Comparison of ENCODE assay signal across 19 cellular contexts in the genomic region with DNA sequence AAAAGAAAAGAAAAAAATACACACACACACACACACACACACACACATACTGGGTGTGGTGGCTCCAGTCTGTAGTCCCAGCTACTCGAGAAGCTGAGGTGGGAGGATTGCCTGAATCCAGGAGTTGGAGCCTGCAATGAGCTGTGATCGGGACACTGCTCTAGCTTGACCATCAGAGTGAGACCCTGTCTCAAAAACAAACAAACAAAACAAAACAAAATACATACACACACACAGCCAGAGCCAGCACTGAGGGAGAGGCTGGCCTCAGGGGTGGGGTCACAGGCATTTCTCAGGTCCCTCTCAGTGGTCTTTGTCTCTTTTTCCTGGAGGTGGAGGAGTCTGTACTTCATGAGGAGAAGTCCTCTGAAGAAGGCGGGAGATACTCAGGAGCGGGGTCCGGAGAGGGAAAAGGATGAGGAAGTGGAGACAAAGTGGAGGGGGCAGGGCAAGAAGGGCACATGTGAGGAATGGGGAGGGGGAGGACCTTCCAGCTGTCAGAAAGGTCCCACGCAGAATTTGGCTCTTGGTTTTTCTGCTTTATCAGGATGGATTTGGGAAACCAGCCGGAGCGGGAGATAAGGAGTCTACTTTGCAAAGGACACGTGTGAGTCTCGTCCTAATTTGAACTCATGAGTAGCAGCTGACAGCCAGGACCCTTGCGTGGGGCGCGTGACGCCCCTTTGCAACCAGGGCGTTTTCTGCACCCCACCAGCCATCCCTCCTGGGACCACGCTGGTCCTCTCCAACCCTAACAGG. TPM values are rescaled to one million over a fixed set of nuclear protein-coding genes. Genes with fewer than 3 reads are reported as not detected.
"Had no signal": no experiment of that assay in that cellular context is flagged by ENCODE, and none has a peak within 500 bp of the region (broad histone marks: within the 10 kb centered on the region; RNA-seq: fewer than 3 reads in every experiment).

No MANE protein-coding gene starts in this region.

- H3K9me3 ChIP-seq: gastrocnemius medialis, heart right ventricle, left lung, ovary, tibial artery had no signal

- H3K9me3 Mint-ChIP-seq: activated T-cell treated with anti-CD3 and anti-CD28 coated beads, Interleukin-2, amount 50 U/mL, for 72 hours; central memory CD8-positive, alpha-beta T cell had no signal

- H3K27me3 Mint-ChIP-seq: activated CD8-positive, alpha-beta memory T cell treated with anti-CD3 and anti-CD28 coated beads, Interleukin-2, amount 10 ng/mL, durations not matched to agents 7 days and 5 days; central memory CD8-positive, alpha-beta T cell had no signal

- H3K4me3 ChIP-seq: gastrocnemius medialis, heart right ventricle, left lung, ovary, tibial artery had no signal

- ATAC-seq: activated CD8-positive, alpha-beta memory T cell treated with anti-CD3 and anti-CD28 coated beads, Interleukin-2, amount 10 ng/mL, durations not matched to agents 7 days and 5 days; activated T-cell treated with anti-CD3 and anti-CD28 coated beads, Interleukin-2, amount 50 U/mL, for 72 hours; gastrocnemius medialis; heart right ventricle; left lung; WTC11 had no signal

- H3K27ac ChIP-seq: epithelial cell of prostate, gastrocnemius medialis, heart right ventricle, left lung, ovary, tibial artery had no signal

- H3K27ac Mint-ChIP-seq: activated CD8-positive, alpha-beta memory T cell treated with anti-CD3 and anti-CD28 coated beads, Interleukin-2, amount 10 ng/mL, durations not matched to agents 7 days and 5 days; brain; nephron progenitor cell; WTC11 had no signal

- H3K36me3 Mint-ChIP-seq: brain had no signal

- DNase-seq: activated CD4-positive, alpha-beta T cell treated with anti-CD3 and anti-CD28 coated beads for 48 hours; activated naive CD4-positive, alpha-beta T cell treated with Interleukin-2 at 50 U/mL for 16 hours; activated T-cell treated with anti-CD3 and anti-CD28 coated beads, Interleukin-2, amount 50 U/mL, for 72 hours; amygdala; cortex of kidney; effector CD8-positive, alpha-beta T cell; gastrocnemius medialis; heart right ventricle; left lung; nephron progenitor cell; ovary; stimulated activated CD4-positive, alpha-beta T cell treated with anti-CD3 and anti-CD28 coated beads, Interleukin-12 subunit alpha, Interleukin-12 subunit beta, amount 100 ng/mL, for 4 hours; stimulated activated CD4-positive, alpha-beta T cell treated with anti-CD3 and anti-CD28 coated beads, Interleukin-2, amount 100 ng/mL, for 48 hours had no signal

- H3K4me3 Mint-ChIP-seq: activated CD8-positive, alpha-beta memory T cell treated with anti-CD3 and anti-CD28 coated beads, Interleukin-2, amount 10 ng/mL, durations not matched to agents 7 days and 5 days; brain; central memory CD8-positive, alpha-beta T cell; nephron progenitor cell; WTC11 had no signal

- H3K36me3 ChIP-seq: gastrocnemius medialis, heart right ventricle, left lung, ovary, tibial artery had no signal

- H3K27me3 ChIP-seq: left lung, ovary, tibial artery had no signal

RNA-seq across cellular contexts. Expression of a gene that starts 38.5 kb away (rescaled TPM):
- total RNA-seq: activated CD8-positive, alpha-beta memory T cell treated with anti-CD3 and anti-CD28 coated beads, Interleukin-2, amount 10 ng/mL, durations not matched to agents 7 days and 5 days; activated T-cell treated with anti-CD3 and anti-CD28 coated beads, Interleukin-2, amount 50 U/mL, for 72 hours; gastrocnemius medialis; heart right ventricle; left lung; ovary; WTC11 had no signal
- polyA plus RNA-seq: heart right ventricle, ovary had no signal
